ENCODE assay signal across 8 cellular contexts in the genomic region with DNA sequence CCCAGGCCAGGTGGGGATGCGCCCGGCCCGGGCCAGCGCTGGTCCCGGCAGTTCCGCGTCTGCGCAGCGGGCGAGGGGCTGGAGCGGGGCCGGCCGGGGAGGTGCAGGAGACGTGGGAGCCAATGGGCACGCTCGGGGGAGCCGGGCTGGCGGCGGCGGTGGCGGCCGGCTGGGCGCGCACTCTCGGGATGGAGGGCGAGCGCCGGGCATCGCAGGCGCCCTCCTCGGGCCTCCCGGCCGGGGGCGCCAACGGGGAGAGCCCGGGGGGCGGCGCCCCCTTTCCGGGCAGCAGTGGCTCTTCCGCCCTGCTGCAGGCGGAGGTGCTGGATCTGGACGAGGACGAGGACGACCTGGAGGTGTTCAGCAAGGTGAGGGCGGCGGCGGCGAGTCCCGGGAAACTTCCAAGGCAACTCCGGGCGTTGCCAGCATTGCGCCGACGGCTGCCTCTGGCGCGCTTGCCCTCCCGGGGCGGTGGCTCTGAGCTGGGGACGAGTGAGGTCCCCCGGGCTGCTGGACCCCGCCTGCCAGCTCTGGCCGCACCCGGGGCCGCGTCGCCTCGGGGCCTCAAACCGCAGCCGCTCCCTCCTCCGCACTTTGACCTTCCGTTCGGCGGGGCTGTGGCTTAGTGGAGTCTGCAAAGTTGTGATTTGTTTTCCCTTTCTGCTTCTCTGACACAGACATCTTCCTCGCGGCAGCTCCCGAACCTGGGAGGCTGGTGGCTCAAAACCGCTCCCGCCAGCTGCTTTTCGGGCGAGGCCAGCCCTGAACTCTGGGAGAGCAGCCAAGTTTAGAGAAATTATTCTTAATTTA.
DNase-seq lines count a peak whose midpoint lies in the region; ATAC-seq and TF ChIP-seq lines count a peak whose summit lies in the region.

Gene SNX7 (plus strand): TSS at position 178 of the 810 bp plus-strand sequence. CDS start 11 bp downstream, at position 189.

- peak within 1 kb of the TSS; percentile 70 to 88 for H3K4me3 ChIP-seq in duodenal mucosa (ENCODE audit: low read depth in 1 of 2, low read length in 2 of 2)

- no peaks in the 10 kb centered on the region for H3K9me3 ChIP-seq in duodenal mucosa (ENCODE audit: control insufficient read depth in 1 of 2, low read length in 2 of 2)

- no peaks in the 10 kb centered on the region for H3K27me3 ChIP-seq in duodenal mucosa (ENCODE audit: control insufficient read depth in 1 of 2, insufficient read depth in 2 of 2, low read length in 2 of 2)

- H3K4me1 ChIP-seq in duodenal mucosa (ENCODE audit: control insufficient read depth in 1 of 2, insufficient read depth in 2 of 2, low read length in 2 of 2): peaks cover 3 to 13% of the 10 kb centered on the region in 2 donors

- DNase-seq in DMS 273 treated with DMSO at 0.1 percent for 48 hours (lab: John Stamatoyannopoulos, UW) (peak; percentile 23), HPDE6-E6E7 (ENCODE audit: extremely low spot score) (peak; percentile 74), left kidney (ENCODE audit: low read depth, low spot score) (peak; percentile 95)
- peak; percentile 25 for DNase-seq in stimulated activated CD8-positive, alpha-beta memory T cell treated with anti-CD3 and anti-CD28 coated beads, Interleukin-4, amount 100 ng/mL, for 48 hours
- DNase-seq in NK-92 treated with Interleukin-12 subunit alpha and Interleukin-12 subunit beta, amount 100 ng/mL, for 24 hours (lab: John Stamatoyannopoulos, UW): no peak

- no peaks in the 10 kb centered on the region for H3K36me3 ChIP-seq in duodenal mucosa (ENCODE audit: control insufficient read depth in 1 of 2, insufficient read depth in 2 of 2, low read length in 2 of 2)

- H3K27ac ChIP-seq in duodenal mucosa (ENCODE audit: low read depth, low read length): peak within 1 kb of the TSS; percentile 82

- ATAC-seq in GM19463 (IDR thresholded peaks at IDR 0.05; ENCODE audit: unreplicated experiment): peak; percentile 91
- ATAC-seq in SK-N-SH treated with all-trans-retinoic acid at 6 μM for 48 hours: peak; percentile 97

- peak within 1 kb of the TSS; percentile 73 to 95 for H3K9ac ChIP-seq in duodenal mucosa (ENCODE audit: low read depth in 1 of 2, low read length in 2 of 2)

TF ChIP-seq in SK-N-SH treated with all-trans-retinoic acid at 6 μM for 48 hours, 23 proteins besides CTCF, POLR2A, EP300 and RAD21:
- TF ChIP-seq GLIS3 (CRISPR knock-in tag; IDR thresholded peaks at IDR 0.05): no peak
